ENCODE assay signal across 1 cellular context in genomic region chr16:89620406-89620841, GRCh38.
TF ChIP-seq lines count a peak whose summit lies in the region.

No MANE protein-coding gene starts in this region.

TF ChIP-seq in GM23338, 12 proteins besides CTCF, POLR2A, EP300 and RAD21 (continued from another document):
- no peak for TF ChIP-seq REST (IDR thresholded peaks at IDR 0.05; ENCODE audit: unreplicated experiment)
- TF ChIP-seq ZNF331 (CRISPR knock-in tag; IDR thresholded peaks at IDR 0.05; ENCODE audit: low read depth), result no peak
- TF ChIP-seq ZNF114 (CRISPR knock-in tag; IDR thresholded peaks at IDR 0.05), result no peak
